Comparison of ENCODE assay signal across 8 cellular contexts in the genomic region with DNA sequence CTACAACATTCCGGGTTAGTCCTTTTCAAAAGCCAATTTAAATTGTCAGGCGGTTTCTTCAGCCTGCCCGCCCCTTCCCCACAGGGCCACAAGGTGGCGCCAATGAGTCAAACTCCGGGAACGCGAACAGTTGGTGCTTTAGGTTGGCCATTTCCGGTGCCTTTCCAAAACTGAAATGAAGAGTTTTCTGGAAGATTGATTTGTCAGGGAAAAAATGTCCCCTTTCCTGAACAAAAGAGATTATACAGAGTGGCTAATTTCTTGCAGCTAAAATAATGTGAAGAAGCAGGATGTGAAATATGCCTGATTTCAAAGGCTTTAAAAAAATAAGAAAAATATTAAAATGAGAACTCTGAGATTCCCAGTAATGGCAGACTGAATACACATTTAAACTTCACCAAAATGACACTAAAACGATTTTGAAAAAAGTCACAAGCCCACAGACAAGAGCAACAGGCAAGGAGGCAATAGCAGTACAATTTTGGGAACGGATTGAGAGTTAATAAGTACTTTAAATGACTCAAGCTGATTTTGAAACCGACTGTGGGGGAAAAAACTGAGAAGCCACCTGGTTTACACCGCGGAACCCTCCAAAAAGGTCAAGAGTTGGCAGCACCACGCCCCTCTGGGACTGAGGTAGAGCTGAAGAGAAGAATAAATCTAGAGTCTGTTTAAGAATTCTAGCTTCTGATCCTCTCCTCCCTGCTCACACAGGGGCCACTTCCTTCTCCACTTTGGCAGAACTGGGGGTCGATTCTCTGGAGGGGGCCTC. TPM values are rescaled to one million over a fixed set of nuclear protein-coding genes. Genes with fewer than 3 reads are reported as not detected.
DNase-seq lines count a peak whose midpoint lies in the region; ATAC-seq and TF ChIP-seq lines count a peak whose summit lies in the region.

No MANE protein-coding gene starts in this region.

- H3K4me3 Mint-ChIP-seq in chondrocyte (ENCODE audit: unreplicated experiment), result no peak overlapping the region

- 35 to 36% methylated on average over 15 of the region's 15 CpGs for WGBS in lower leg skin, 2 donors

- no peaks in the 10 kb centered on the region for H3K9me3 Mint-ChIP-seq in chondrocyte (ENCODE audit: low read depth)

- peaks cover 17% of the 10 kb centered on the region for H3K4me1 Mint-ChIP-seq in chondrocyte (ENCODE audit: low read depth)

- H3K36me3 Mint-ChIP-seq in chondrocyte (ENCODE audit: low read depth), result peaks cover 5% of the 10 kb centered on the region

- no peak overlapping the region for H3K4me3 ChIP-seq in lower leg skin (ENCODE audit: low read depth, poor library complexity, severe bottlenecking)

- ATAC-seq in GM18502 (IDR thresholded peaks at IDR 0.05; ENCODE audit: poor library complexity, unreplicated experiment) (peak; percentile 70), HG03045 (IDR thresholded peaks at IDR 0.05; ENCODE audit: unreplicated experiment) (peak; percentile 63)

- H3K27ac Mint-ChIP-seq in chondrocyte (ENCODE audit: unreplicated experiment), result no peak overlapping the region

- no peak for TF ChIP-seq POLR2A in lower leg skin (IDR thresholded peaks at IDR 0.05)

- H3K27me3 Mint-ChIP-seq in chondrocyte (ENCODE audit: low read depth), result no peaks in the 10 kb centered on the region

- DNase-seq in NCI-H2227 (lab: John Stamatoyannopoulos, UW; ENCODE audit: unreplicated experiment) (peak; percentile 43), chondrocyte (ENCODE audit: low spot score) (no peak), lower leg skin (ENCODE audit: low spot score in 2 of 2) (peak; percentile 68 to 96)
- peak; percentile 67 to 71 for DNase-seq in activated CD4-positive, alpha-beta T cell treated with anti-CD3 and anti-CD28 coated beads for 24 hours (ENCODE audit: low read depth in 2 of 2)
- peak; percentile 52 for DNase-seq in stimulated activated CD8-positive, alpha-beta memory T cell treated with anti-CD3 and anti-CD28 coated beads, Interleukin-12 subunit alpha, Interleukin-12 subunit beta, amount 100 ng/mL, for 1 hour (ENCODE audit: low read depth)

- no peak overlapping the region for H3K27ac ChIP-seq in 22Rv1

- peak; percentile 98 for TF ChIP-seq CTCF in 22Rv1 (IDR thresholded peaks at IDR 0.05)
- TF ChIP-seq CTCF in chondrocyte (IDR thresholded peaks at IDR 0.05), result peak; percentile 99
- no peak for TF ChIP-seq CTCF in lower leg skin (IDR thresholded peaks at IDR 0.05)

- intact Hi-C loops in lower leg skin (cut with DNase I; ENCODE audit: low total_unique reads), result no loop called here

RNA-seq across cellular contexts. Expression of a gene that starts 45.7 kb away (rescaled TPM):
- not detected in 3 replicates for total RNA-seq in chondrocyte
- total RNA-seq in lower leg skin, result 10 to 100 TPM; 49.5 to 95.9 (median 63.0) TPM

Comparison
In these comparisons a context has a peak if more than half of its experiments do, and no peak if none do; other contexts are left out.
1. CTCF ChIP-seq: peak in 22Rv1 (single experiment) and chondrocyte (single experiment); none in lower leg skin (0 of 3).
2. RNA of a gene that starts 45.7 kb away (total RNA-seq): 49.5 to 95.9 TPM in lower leg skin; not detected in chondrocyte; every median in the first group is over 10 times any median in the second.